Comparison of ENCODE assay signal across 10 cellular contexts in the genomic region with DNA sequence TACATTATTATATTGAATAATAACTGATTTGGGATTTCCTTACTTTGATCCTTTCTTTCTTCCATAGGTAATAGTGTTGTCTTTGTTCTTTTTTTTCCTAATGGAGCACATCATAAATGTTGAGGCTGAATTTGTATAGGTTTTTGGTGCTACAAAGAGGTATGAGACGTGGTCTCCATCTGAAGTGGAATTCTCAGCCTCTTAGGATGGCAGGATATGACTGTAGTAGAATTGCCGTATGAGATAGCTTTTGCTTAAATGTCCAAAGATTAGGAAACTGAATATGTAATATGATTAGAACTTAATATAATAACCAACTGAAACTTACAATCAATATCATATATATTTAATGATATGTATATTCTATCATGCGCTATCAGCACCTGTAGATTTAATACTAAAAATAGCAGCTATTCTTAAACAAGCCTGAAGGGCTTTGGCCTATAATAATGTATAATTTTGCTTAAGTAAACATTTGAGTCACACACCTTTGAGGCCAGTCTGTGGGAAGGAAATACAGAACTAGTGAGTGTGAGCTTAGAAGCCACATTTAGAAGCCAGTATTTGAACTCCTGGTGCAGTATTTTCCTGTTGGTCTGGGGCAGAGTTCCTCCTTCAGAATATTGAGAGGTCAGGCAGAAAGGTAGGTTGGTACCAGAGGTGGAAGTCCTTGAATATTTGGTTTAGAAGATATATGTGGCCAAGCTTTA.
DNase-seq lines count a peak whose midpoint lies in the region; ATAC-seq and TF ChIP-seq lines count a peak whose summit lies in the region.
"Had no signal": no experiment of that assay in that cellular context is flagged by ENCODE, and none has a peak within 500 bp of the region (broad histone marks: within the 10 kb centered on the region; RNA-seq: fewer than 3 reads in every experiment).

No MANE protein-coding gene starts in this region.

- TF ChIP-seq CTCF in C4-2B (conservative IDR thresholded peaks at IDR 0.05) (no peak), OCI-LY7 (conservative IDR thresholded peaks at IDR 0.05; ENCODE audit: low read length) (no peak), hepatocyte (IDR thresholded peaks at IDR 0.05; ENCODE audit: poor library complexity) (no peak), Caco-2 (IDR thresholded peaks at IDR 0.05; ENCODE audit: insufficient read depth in 1 of 2, low read depth in 1 of 2, low read length in 1 of 2, severe bottlenecking in 1 of 2, unreplicated experiment in 1 of 2) (no peak)

- no peak overlapping the region for H3K27ac Mint-ChIP-seq in Caco-2 (ENCODE audit: unreplicated experiment)
- H3K27ac Mint-ChIP-seq: nephron had no signal

- no peak overlapping the region for H2AFZ ChIP-seq in OCI-LY7 (ENCODE audit: low read length)
- no peak overlapping the region for H2AFZ ChIP-seq in hepatocyte

- H3K79me2 ChIP-seq in OCI-LY7 (ENCODE audit: insufficient read depth, low read depth, low read length) (peaks cover 64% of the 10 kb centered on the region), hepatocyte (peaks cover 2% of the 10 kb centered on the region)

- H3K27me3 ChIP-seq in hepatocyte = no peaks in the 10 kb centered on the region
- no peaks in the 10 kb centered on the region for H3K27me3 ChIP-seq in Caco-2 (replicated peaks; ENCODE audit: control insufficient read depth, insufficient read depth, low read length)

- intact Hi-C loops in OCI-LY7 (cut with micrococcal nuclease; ENCODE audit: unreplicated experiment) (no loop called here), Caco-2 (cut with micrococcal nuclease; ENCODE audit: unreplicated experiment) (no loop called here), posterior vena cava (cut with DNase I) (no loop called here)

- H3K9me3 ChIP-seq in OCI-LY7 (ENCODE audit: low read length) (no peaks in the 10 kb centered on the region), hepatocyte (ENCODE audit: low read depth) (no peaks in the 10 kb centered on the region), Caco-2 (no peaks in the 10 kb centered on the region)

- TSS peak; percentile 9 for BruUV-seq in OCI-LY7 (replicated peaks; lab: Mats Ljungman, UMichigan)
- no TSS peak for BruUV-seq in Caco-2 (replicated peaks; lab: Mats Ljungman, UMichigan)

- H3K4me3 Mint-ChIP-seq in Caco-2 (ENCODE audit: unreplicated experiment) = no peak overlapping the region
- H3K4me3 Mint-ChIP-seq: nephron had no signal

- peaks cover 32% of the 10 kb centered on the region for H3K36me3 Mint-ChIP-seq in Caco-2 (ENCODE audit: insufficient read depth, unreplicated experiment)

- DNase-seq in OCI-LY7 (ENCODE audit: low spot score) = no peak
- DNase-seq in hepatocyte (ENCODE audit: low spot score) = peak; percentile 21
- no peak for DNase-seq in NCI-H345 (lab: John Stamatoyannopoulos, UW)
- DNase-seq in stimulated activated CD8-positive, alpha-beta memory T cell treated with anti-CD3 and anti-CD28 coated beads, Interleukin-4, amount 100 ng/mL, for 48 hours = no peak
- DNase-seq in Caco-2 = no peak
- DNase-seq in posterior vena cava (ENCODE audit: low spot score) = no peak
- DNase-seq: DND-41 had no signal

- H3K9me3 Mint-ChIP-seq in Caco-2 (ENCODE audit: unreplicated experiment) = no peaks in the 10 kb centered on the region
- H3K9me3 Mint-ChIP-seq: nephron had no signal

- peak; percentile 55 for ATAC-seq in HG02759 (IDR thresholded peaks at IDR 0.05; ENCODE audit: unreplicated experiment)

- peaks cover 93% of the 10 kb centered on the region for H3K36me3 ChIP-seq in OCI-LY7 (ENCODE audit: insufficient read depth, low read length)
- no peaks in the 10 kb centered on the region for H3K36me3 ChIP-seq in hepatocyte (replicated peaks; ENCODE audit: insufficient read depth, low read depth)
- H3K36me3 ChIP-seq in Caco-2 (ENCODE audit: control insufficient read depth, insufficient read depth, low read length) = no peaks in the 10 kb centered on the region

- CTCF ChIA-PET in OCI-LY7 (lab: Charles Lee; ENCODE audit: unreplicated experiment) = interaction anchor here (0.5 to 1.1 kb wide), 2 partner anchors 21 to 44 kb away, joined by 4 to 5 read pairs; no protein-coding TSS in a partner anchor
- CTCF ChIA-PET in Caco-2 (lab: Charles Lee) = interaction anchor here (1.0 to 1.6 kb wide), 3 partner anchors 22 to 113 kb away, joined by 3 to 8 read pairs (median 3); a partner anchor contains a TSS

- H4K20me1 ChIP-seq in OCI-LY7 (ENCODE audit: insufficient read depth, low read length) = no peaks in the 10 kb centered on the region
- no peaks in the 10 kb centered on the region for H4K20me1 ChIP-seq in hepatocyte (ENCODE audit: insufficient read depth, poor library complexity, severe bottlenecking)

- no peaks in the 10 kb centered on the region for H3K27me3 Mint-ChIP-seq in Caco-2 (ENCODE audit: insufficient read depth, unreplicated experiment)

- peak overlapping the region; percentile 32; the same call in 1 of the 2 replicates for H3K27ac ChIP-seq in C4-2B
- peak overlapping the region; percentile 32 for H3K27ac ChIP-seq in OCI-LY7 (ENCODE audit: low read depth, low read length, poor library complexity, severe bottlenecking)
- H3K27ac ChIP-seq in hepatocyte = peak overlapping the region; percentile 14

- H3K4me1 Mint-ChIP-seq in Caco-2 (ENCODE audit: low read depth, unreplicated experiment) = no peaks in the 10 kb centered on the region
- H3K4me1 Mint-ChIP-seq: nephron had no signal

- H3K9me2 ChIP-seq in OCI-LY7 (ENCODE audit: insufficient read depth, low read length) (no peaks in the 10 kb centered on the region), hepatocyte (replicated peaks; ENCODE audit: insufficient read depth) (no peaks in the 10 kb centered on the region)

- 88% methylated on average over 3 of the region's 3 CpGs for WGBS in hepatocyte (ENCODE audit: low lambda C conversion rate, missing lambda C conversion rate)

- peaks cover 69% of the 10 kb centered on the region for H3K4me1 ChIP-seq in OCI-LY7 (ENCODE audit: insufficient read depth, low read length, poor library complexity, severe bottlenecking)
- H3K4me1 ChIP-seq in hepatocyte (ENCODE audit: insufficient read depth) = no peaks in the 10 kb centered on the region
- no peaks in the 10 kb centered on the region; the same call in 1 of the 2 replicates for H3K4me1 ChIP-seq in Caco-2

- POLR2A ChIA-PET in OCI-LY7 (lab: Charles Lee) (interaction anchor here (0.9 to 3.1 kb wide), 8 partner anchors 8 to 49 kb away, joined by 3 to 15 read pairs (median 4); no protein-coding TSS in a partner anchor), Caco-2 (lab: Charles Lee) (interaction anchor here (0.6 kb wide), 1 partner anchor 19 kb away, joined by 3 read pairs; no protein-coding TSS in a partner anchor)

- H3K4me2 ChIP-seq in OCI-LY7 (ENCODE audit: low read length) = 0 out of 2 replicates have a peak overlapping the region, but pooled peaks have one; percentile 4
- H3K4me2 ChIP-seq in hepatocyte = no peak overlapping the region

- H3K4me3 ChIP-seq in OCI-LY7 (ENCODE audit: low read depth, low read length, poor library complexity, severe bottlenecking) (no peak overlapping the region), hepatocyte (no peak overlapping the region), Caco-2 (ENCODE audit: low read depth, low read length) (no peak overlapping the region)
